In genomic region chr1:52632732-52633290, GRCh38 we compare ENCODE assay signal across 7 cellular contexts. TPM values are rescaled to one million over a fixed set of nuclear protein-coding genes. Genes with fewer than 3 reads are reported as not detected.
A peak's percentile ranks its signal among the peaks of the same experiment; 100 is the strongest.
DNase-seq lines count a peak whose midpoint lies in the region; ATAC-seq, FAIRE-seq and TF ChIP-seq lines count a peak whose summit lies in the region.

TSS of gene SHISAL2A (plus strand) at chr1:52633168. CDS start at chr1:52633494, 326 bp downstream.

- H3K4me3 ChIP-seq in bronchial epithelial cell (ENCODE audit: low read depth, low read length) (peak within 1 kb of the TSS; percentile 28), right lobe of liver (peak within 1 kb of the TSS; percentile 23 to 50 (median 26))

- H3K4me3 Mint-ChIP-seq in HFFc6 (peak within 1 kb of the TSS; percentile 22; the same call in 1 of the 2 replicates), WTC11 (peak within 1 kb of the TSS; percentile 67)

- no peaks in the 10 kb centered on the region for H3K36me3 ChIP-seq in bronchial epithelial cell (ENCODE audit: control insufficient read depth, insufficient read depth, low read length)
- no peaks in the 10 kb centered on the region for H3K36me3 ChIP-seq in right lobe of liver

- ATAC-seq in WTC11 (peak; percentile 67), right lobe of liver (peak; percentile 56 to 68 (median 67)), HG02610 (IDR thresholded peaks at IDR 0.05; ENCODE audit: unreplicated experiment) (no peak)

- DNase-seq in HFFc6, result no peak
- DNase-seq in WTC11 (ENCODE audit: low spot score), result peak; percentile 73
- peak; percentile 9 for DNase-seq in bronchial epithelial cell (ENCODE audit: low read depth)
- DNase-seq in right lobe of liver, result peak in 2 of 3 donors; percentile 56 to 62
- peak; percentile 34 to 37 for DNase-seq in stimulated activated CD8-positive, alpha-beta memory T cell treated with anti-CD3 and anti-CD28 coated beads, Interleukin-2, amount 100 ng/mL, for 48 hours (ENCODE audit: low read depth in 2 of 2)
- no peak for DNase-seq in globus pallidus (ENCODE audit: low spot score)

- CTCF ChIA-PET in WTC11 (lab: Charles Lee), result interaction anchor here (0.5 to 1.7 kb wide), 6 partner anchors 45 to 790 kb away, joined by 3 to 10 read pairs (median 3); partner anchors contain the start of gene TUT4

- H3K4me1 Mint-ChIP-seq in HFFc6 (ENCODE audit: low read depth) (peaks cover 19% of the 10 kb centered on the region), WTC11 (peaks cover 31% of the 10 kb centered on the region)

- H3K27ac ChIP-seq in right lobe of liver, result peak within 1 kb of the TSS in 1 of 3 donors; percentile 10

- H3K27ac Mint-ChIP-seq in HFFc6 (no peak within 1 kb of the TSS), WTC11 (no peak within 1 kb of the TSS)

- POLR2A ChIA-PET in WTC11 (lab: Charles Lee), result interaction anchor here (0.5 to 0.9 kb wide), 5 partner anchors 70 to 1340 kb away, joined by 3 to 4 read pairs (median 3); partner anchors contain the start of genes ORC1 and TUT4

- H3K36me3 Mint-ChIP-seq in HFFc6 (ENCODE audit: low read depth) (no peaks in the 10 kb centered on the region), WTC11 (peaks cover 6% of the 10 kb centered on the region)

- WGBS in right lobe of liver (ENCODE audit: insufficient coverage, low coverage, low lambda C conversion rate, missing lambda C conversion rate), result no CpG with 5 or more reads among the region's 53 CpGs

- H3K9me3 ChIP-seq in right lobe of liver, result no peaks in the 10 kb centered on the region

- FAIRE-seq in bronchial epithelial cell (lab: Jason Lieb, UNC), result no peak

- H3K27me3 Mint-ChIP-seq in HFFc6 (ENCODE audit: insufficient read depth) (peaks cover 39% of the 10 kb centered on the region), WTC11 (ENCODE audit: low read depth) (peaks cover 55% of the 10 kb centered on the region)

- H3K9me3 Mint-ChIP-seq in HFFc6 (no peaks in the 10 kb centered on the region), WTC11 (no peaks in the 10 kb centered on the region)

- no peaks in the 10 kb centered on the region for H3K27me3 ChIP-seq in bronchial epithelial cell (ENCODE audit: control insufficient read depth, insufficient read depth, low read length)
- H3K27me3 ChIP-seq in right lobe of liver, result no peaks in the 10 kb centered on the region

- no peak for TF ChIP-seq POLR2A in right lobe of liver (IDR thresholded peaks at IDR 0.05)

- TF ChIP-seq CTCF in HFFc6 (IDR thresholded peaks at IDR 0.05) (no peak), WTC11 (IDR thresholded peaks at IDR 0.05) (no peak), bronchial epithelial cell (IDR thresholded peaks at IDR 0.05; ENCODE audit: insufficient read depth, low read length, severe bottlenecking) (no peak), right lobe of liver (IDR thresholded peaks at IDR 0.05) (no peak)

- intact Hi-C loops in right lobe of liver (cut with DNase I), result no loop called here

- H3K4me1 ChIP-seq in right lobe of liver, result no peaks in the 10 kb centered on the region

TF ChIP-seq in WTC11, 78 proteins besides CTCF, POLR2A, EP300 and RAD21 (continues in another document):
- TF ChIP-seq HMGXB4 (CRISPR knock-in tag; IDR thresholded peaks at IDR 0.05) (peak; percentile 96), ARID4B (CRISPR knock-in tag; IDR thresholded peaks at IDR 0.05; ENCODE audit: borderline replicate concordance) (peak; percentile 99), ZNF121 (CRISPR knock-in tag; IDR thresholded peaks at IDR 0.05) (peak; percentile 95), CREB1 (CRISPR knock-in tag; IDR thresholded peaks at IDR 0.05) (peak; percentile 99), ZNF281 (CRISPR knock-in tag; IDR thresholded peaks at IDR 0.05) (peak; percentile 99), ZBTB43 (CRISPR knock-in tag; IDR thresholded peaks at IDR 0.05) (peak; percentile 99), NR2C2 (CRISPR knock-in tag; IDR thresholded peaks at IDR 0.05) (peak; percentile 94), ZNF423 (CRISPR knock-in tag; IDR thresholded peaks at IDR 0.05) (no peak), TP53 (CRISPR knock-in tag; IDR thresholded peaks at IDR 0.05) (peak; percentile 100)

RNA-seq across cellular contexts. Expression of gene SHISAL2A, which starts in this region (rescaled TPM):
- total RNA-seq in HFFc6 (2021; fragmentation: NEBNext Ultra II Directional; extraction: Animal tissue kit (Norgen Biotek cat#: 25700)), result not detected
- total RNA-seq in WTC11 (2021) (0.60 to 1.7 TPM (median 1.4 TPM) in 3 replicates), bronchial epithelial cell (not detected in 2 replicates), right lobe of liver (not detected)

Comparison
In these comparisons a context has a peak if more than half of its experiments do, and no peak if none do; other contexts are left out.
1. Peak in DNase-seq and H3K4me3 ChIP-seq in bronchial epithelial cell; RNA of the gene not detected or under 1 TPM.
2. Peak in DNase-seq, ATAC-seq and H3K4me3 ChIP-seq in right lobe of liver; RNA of the gene not detected or under 1 TPM.
3. DNase-seq: peak in WTC11 (single experiment) and stimulated activated CD8-positive, alpha-beta memory T cell treated with anti-CD3 and anti-CD28 coated beads, Interleukin-2, amount 100 ng/mL, for 48 hours (2 of 2); none in HFFc6 (single experiment) and globus pallidus (single experiment).